ENCODE assay signal across 16 cellular contexts in the genomic region with DNA sequence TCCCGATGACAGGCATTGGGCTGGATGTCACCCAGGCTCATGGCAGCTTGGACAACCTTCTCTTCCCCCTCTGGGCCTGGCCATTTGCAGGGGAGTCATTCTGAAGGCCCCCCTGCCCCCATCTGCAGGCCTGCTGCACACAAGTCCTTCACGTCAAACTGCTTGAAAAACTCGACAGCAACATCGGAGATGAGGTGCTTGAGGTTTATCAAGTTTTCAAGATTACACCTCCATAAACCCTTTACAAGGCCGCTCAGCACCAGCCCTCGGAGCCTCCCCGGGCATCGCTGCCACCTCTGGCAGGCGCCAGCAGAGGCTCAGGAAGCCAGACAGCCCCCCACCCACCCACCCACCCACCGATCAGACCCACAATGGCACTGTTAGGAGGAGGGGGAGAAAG.
DNase-seq lines count a peak whose midpoint lies in the region; ATAC-seq and TF ChIP-seq lines count a peak whose summit lies in the region.
"Had no signal": no experiment of that assay in that cellular context is flagged by ENCODE, and none has a peak within 500 bp of the region (broad histone marks: within the 10 kb centered on the region; RNA-seq: fewer than 3 reads in every experiment).

No MANE protein-coding gene starts in this region.

- H4K20me1 ChIP-seq in BLaER1: no peaks in the 10 kb centered on the region

- WGBS in gastroesophageal sphincter (ENCODE audit: low coverage in 1 of 2), 2 donors: 73% methylated on average over 5 of the region's 10 CpGs; no CpG with 5 or more reads in 1 of the 2 donors
- WGBS in sigmoid colon, 2 donors: 73 to 74% methylated on average over 10 of the region's 10 CpGs

- 0 out of 2 replicates have a peak overlapping the region, but pooled peaks have one; percentile 98 for H3K4me2 ChIP-seq in BLaER1
- H3K4me2 ChIP-seq: PC-9 had no signal

- H3K9ac ChIP-seq in BLaER1 (no peak overlapping the region), SK-N-MC (ENCODE audit: insufficient read length) (no peak overlapping the region)

- TF ChIP-seq EP300 in gastroesophageal sphincter (IDR thresholded peaks at IDR 0.05) (no peak), sigmoid colon (IDR thresholded peaks at IDR 0.05) (no peak)

- H3K9me3 ChIP-seq in BLaER1 (no peaks in the 10 kb centered on the region), SK-N-MC (ENCODE audit: low read depth, low read length) (no peaks in the 10 kb centered on the region), gastroesophageal sphincter (no peaks in the 10 kb centered on the region), sigmoid colon (no peaks in the 10 kb centered on the region)

- no peak for ATAC-seq in gastroesophageal sphincter
- ATAC-seq: GM12878, HCT116 had no signal

- H3K36me3 ChIP-seq in BLaER1 (no peaks in the 10 kb centered on the region), SK-N-MC (ENCODE audit: insufficient read depth, low read length) (no peaks in the 10 kb centered on the region), gastroesophageal sphincter (no peaks in the 10 kb centered on the region), sigmoid colon (no peaks in the 10 kb centered on the region)

- intact Hi-C loops in sigmoid colon (cut with DNase I): loop anchor here (1.0 to 10.0 kb wide), 6 partner anchors 35 to 161 kb away; partner anchors contain the start of gene GSC

- TF ChIP-seq POLR2A in gastroesophageal sphincter (IDR thresholded peaks at IDR 0.05): no peak
- TF ChIP-seq POLR2A in sigmoid colon (IDR thresholded peaks at IDR 0.05): no peak

- H3K27ac ChIP-seq in BLaER1 (no peak overlapping the region), SK-N-MC (peak overlapping the region; percentile 95), gastroesophageal sphincter (peak overlapping the region in 3 of 4 donors; percentile 90 to 95 (median 92)), sigmoid colon (peak overlapping the region; percentile 90 to 95 (median 92))
- H3K27ac ChIP-seq: C4-2B, PC-9, RWPE1 had no signal

- H3K27me3 ChIP-seq in BLaER1: no peaks in the 10 kb centered on the region
- no peaks in the 10 kb centered on the region for H3K27me3 ChIP-seq in gastroesophageal sphincter
- H3K27me3 ChIP-seq in sigmoid colon: no peaks in the 10 kb centered on the region

- H3K4me3 ChIP-seq in BLaER1 (no peak overlapping the region), SK-N-MC (no peak overlapping the region), gastroesophageal sphincter (no peak overlapping the region), sigmoid colon (no peak overlapping the region)
- H3K4me3 ChIP-seq: GM12878, PC-9 had no signal

- no peak for DNase-seq in SK-N-MC (ENCODE audit: low read depth, low spot score)
- DNase-seq in sigmoid colon: no peak
- DNase-seq in activated CD4-positive, CD25-positive, alpha-beta regulatory T cell treated with anti-CD3 and anti-CD28 coated beads, Interleukin-2, amount 50 U/mL, for 72 hours: no peak
- no peak for DNase-seq in GF-D8 (lab: John Stamatoyannopoulos, UW)
- DNase-seq in NCI-H1436 treated with DMSO at 0.1 percent for 48 hours (lab: John Stamatoyannopoulos, UW): no peak
- DNase-seq: GDM1, GOT3, NCI-H226, PC-9, SIG-M5 had no signal

- no peak for TF ChIP-seq CTCF in gastroesophageal sphincter (IDR thresholded peaks at IDR 0.05)
- TF ChIP-seq CTCF in sigmoid colon (IDR thresholded peaks at IDR 0.05): no peak

- H3K4me1 ChIP-seq in BLaER1: peaks cover 40% of the 10 kb centered on the region
- peaks cover 0 to 45% (median 19%) of the 10 kb centered on the region in 3 donors for H3K4me1 ChIP-seq in gastroesophageal sphincter
- peaks cover 0 to 59% (median 53%) of the 10 kb centered on the region in 4 donors for H3K4me1 ChIP-seq in sigmoid colon
